In the genomic region with DNA sequence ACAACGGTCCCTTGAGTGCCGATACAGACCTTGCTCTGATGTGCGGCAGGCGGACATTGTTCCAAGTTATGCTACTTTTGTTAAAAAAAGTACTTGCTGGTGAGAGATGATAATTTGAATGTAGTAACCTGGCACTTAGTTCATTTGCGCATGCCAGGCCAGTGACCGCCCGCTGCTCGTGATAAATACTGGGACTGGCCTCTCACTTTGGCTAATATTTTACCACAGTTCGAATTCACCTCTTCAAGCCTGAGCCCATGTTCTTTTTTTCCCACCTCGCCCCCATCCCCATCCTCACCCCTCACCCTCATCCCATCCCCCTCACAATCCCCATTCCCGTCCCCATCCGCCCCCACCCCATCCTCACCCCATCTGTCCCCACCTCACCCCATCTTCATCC, we compare ENCODE assay signal across 28 cellular contexts.
"Had no signal": no experiment of that assay in that cellular context is flagged by ENCODE, and none has a peak within 500 bp of the region (broad histone marks: within the 10 kb centered on the region; RNA-seq: fewer than 3 reads in every experiment).

No MANE protein-coding gene starts in this region.

- DNase-seq: activated CD4-positive, alpha-beta T cell treated with anti-CD3 and anti-CD28 coated beads for 36 hours; activated CD8-positive, alpha-beta memory T cell treated with anti-CD3 and anti-CD28 coated beads for 24 hours; activated naive CD4-positive, alpha-beta T cell; activated naive CD4-positive, alpha-beta T cell treated with anti-CD3 and anti-CD28 coated beads, Interleukin-2, amount 50 U/mL, for 16 hours; activated naive CD8-positive, alpha-beta T cell treated with anti-CD3 and anti-CD28 coated beads for 36 hours; amniotic stem cell; brain microvascular endothelial cell; central memory CD4-positive, alpha-beta T cell; Kasumi-1; MG63; NCI-H1048; NCI-H1105 treated with DMSO at 0.1 percent for 48 hours; NCI-H1436; NCI-H1694; NCI-H1930; NCI-H2081 treated with DMSO at 0.1 percent for 48 hours; NCI-H226; NCI-H446 treated with DMSO at 0.1 percent for 48 hours; NCI-H524 treated with DMSO at 0.1 percent for 48 hours; NK-92 treated with Interleukin-12 subunit alpha and Interleukin-12 subunit beta, amount 100 ng/mL, for 24 hours; PC-3; Right ventricle myocardium superior; SW 1271; T1000 had no signal

- H3K4me3 ChIP-seq: MG63, Peyer's patch had no signal

- H3K27ac ChIP-seq: brain microvascular endothelial cell, Peyer's patch had no signal

- H3K4me1 ChIP-seq: Peyer's patch had no signal

- H3K27me3 ChIP-seq: MG63, Peyer's patch had no signal

- FAIRE-seq: TTC549 had no signal

- H3K36me3 ChIP-seq: brain microvascular endothelial cell, MG63, Peyer's patch had no signal

- ATAC-seq: activated CD4-positive, alpha-beta T cell treated with anti-CD3 and anti-CD28 coated beads for 36 hours; activated CD4-positive, CD25-positive, alpha-beta regulatory T cell treated with anti-CD3 and anti-CD28 coated beads, Interleukin-2, amount 50 U/mL, for 24 hours; PC-3; WTC11 had no signal

- H3K9me3 ChIP-seq: MG63, Peyer's patch had no signal
